In the genomic region with DNA sequence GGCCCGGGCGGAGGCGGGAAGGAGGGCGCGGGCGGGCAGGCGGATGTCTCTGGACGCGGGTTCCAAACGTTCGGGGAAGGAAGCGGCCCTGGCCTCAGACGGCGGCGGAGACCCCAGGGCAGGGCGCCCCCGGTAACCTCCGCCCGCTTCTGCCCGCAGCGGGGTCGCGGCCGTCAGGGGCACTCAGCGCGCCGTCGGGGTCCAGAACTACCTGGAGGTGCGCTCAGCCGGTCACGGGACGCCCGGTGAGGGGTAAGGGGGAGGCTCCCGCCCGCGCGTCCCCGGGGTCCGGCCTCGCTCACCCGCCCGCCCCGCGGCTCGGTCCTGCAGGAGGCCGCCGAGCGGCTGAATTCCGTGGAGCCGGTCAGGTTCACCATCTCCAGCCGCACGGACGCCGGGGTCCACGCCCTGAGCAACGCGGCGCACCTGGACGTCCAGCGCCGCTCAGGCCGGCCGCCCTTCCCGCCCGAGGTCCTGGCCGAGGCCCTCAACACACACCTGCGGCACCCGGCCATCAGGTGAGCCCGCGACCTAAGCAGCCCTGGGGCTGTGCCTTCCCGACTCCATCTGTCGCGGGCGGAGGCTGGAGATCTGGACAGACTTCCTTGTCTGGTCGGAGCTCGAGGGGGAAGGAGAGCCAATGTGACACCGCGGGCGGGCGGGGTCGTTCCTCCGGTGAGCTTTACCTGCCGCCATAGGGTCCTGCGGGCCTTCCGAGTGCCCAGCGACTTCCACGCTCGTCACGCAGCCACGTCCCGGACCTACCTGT, we compare ENCODE assay signal across 8 cellular contexts. TPM values are rescaled to one million over a fixed set of nuclear protein-coding genes. Genes with fewer than 3 reads are reported as not detected.
DNase-seq lines count a peak whose midpoint lies in the region; ATAC-seq and TF ChIP-seq lines count a peak whose summit lies in the region.

No MANE protein-coding gene starts in this region.

- peak overlapping the region; percentile 87 for H3K27ac ChIP-seq in hepatocyte
- peak overlapping the region; percentile 84 for H3K27ac ChIP-seq in skeletal muscle tissue (ENCODE audit: low read depth, low read length)

- peak overlapping the region; percentile 61 to 86 (median 85) for H3K9ac ChIP-seq in skeletal muscle tissue (ENCODE audit: low read depth in 1 of 3, low read length in 3 of 3)

- peak overlapping the region; percentile 84 for H3K4me3 Mint-ChIP-seq in activated naive CD4-positive, alpha-beta T cell treated with anti-CD3 and anti-CD28 coated beads, Interleukin-2, amount 10 ng/mL, durations not matched to agents 7 days and 5 days

- H3K9me3 ChIP-seq in hepatocyte (ENCODE audit: low read depth) (no peaks in the 10 kb centered on the region), skeletal muscle tissue (ENCODE audit: control insufficient read depth in 3 of 3, low read length in 3 of 3) (no peaks in the 10 kb centered on the region)

- H3K9me3 Mint-ChIP-seq in activated naive CD4-positive, alpha-beta T cell treated with anti-CD3 and anti-CD28 coated beads, Interleukin-2, amount 10 ng/mL, durations not matched to agents 7 days and 5 days, result no peaks in the 10 kb centered on the region

- H3K79me2 ChIP-seq in hepatocyte, result peaks cover 53% of the 10 kb centered on the region

- H3K4me3 ChIP-seq in hepatocyte, result peak overlapping the region; percentile 98
- peak overlapping the region; percentile 54 to 78 (median 77) for H3K4me3 ChIP-seq in skeletal muscle tissue (ENCODE audit: low read length in 3 of 3)

- peaks cover 39% of the 10 kb centered on the region for H3K4me1 ChIP-seq in hepatocyte (ENCODE audit: insufficient read depth)
- H3K4me1 ChIP-seq in skeletal muscle tissue (ENCODE audit: control insufficient read depth in 3 of 3, insufficient read depth in 3 of 3, low read length in 3 of 3), result peaks cover 48 to 58% (median 57%) of the 10 kb centered on the region in 3 donors

- H3K4me2 ChIP-seq in hepatocyte, result peak overlapping the region; percentile 91

- no peaks in the 10 kb centered on the region for H3K27me3 Mint-ChIP-seq in activated naive CD4-positive, alpha-beta T cell treated with anti-CD3 and anti-CD28 coated beads, Interleukin-2, amount 10 ng/mL, durations not matched to agents 7 days and 5 days

- H3K36me3 Mint-ChIP-seq in activated naive CD4-positive, alpha-beta T cell treated with anti-CD3 and anti-CD28 coated beads, Interleukin-2, amount 10 ng/mL, durations not matched to agents 7 days and 5 days, result peaks cover 11% of the 10 kb centered on the region

- peak overlapping the region; percentile 89 for H3K27ac Mint-ChIP-seq in activated naive CD4-positive, alpha-beta T cell treated with anti-CD3 and anti-CD28 coated beads, Interleukin-2, amount 10 ng/mL, durations not matched to agents 7 days and 5 days

- H3K36me3 ChIP-seq in hepatocyte (replicated peaks; ENCODE audit: insufficient read depth, low read depth) (no peaks in the 10 kb centered on the region), skeletal muscle tissue (ENCODE audit: control insufficient read depth in 3 of 3, insufficient read depth in 3 of 3, low read length in 3 of 3) (peaks cover 25 to 32% (median 28%) of the 10 kb centered on the region in 3 donors)

- TF ChIP-seq CTCF in hepatocyte (IDR thresholded peaks at IDR 0.05; ENCODE audit: poor library complexity), result no peak

- H3K4me1 Mint-ChIP-seq in activated naive CD4-positive, alpha-beta T cell treated with anti-CD3 and anti-CD28 coated beads, Interleukin-2, amount 10 ng/mL, durations not matched to agents 7 days and 5 days, result peaks cover 26% of the 10 kb centered on the region

- no peaks in the 10 kb centered on the region for H3K9me2 ChIP-seq in hepatocyte (replicated peaks; ENCODE audit: insufficient read depth)

- peak; percentile 0 for ATAC-seq in HG03342 (IDR thresholded peaks at IDR 0.05; ENCODE audit: unreplicated experiment)
- ATAC-seq in GM19328 (IDR thresholded peaks at IDR 0.05; ENCODE audit: unreplicated experiment), result no peak

- H3K27me3 ChIP-seq in hepatocyte, result no peaks in the 10 kb centered on the region
- H3K27me3 ChIP-seq in skeletal muscle tissue (ENCODE audit: control insufficient read depth in 3 of 3, insufficient read depth in 3 of 3, low read length in 3 of 3), result no peaks in the 10 kb centered on the region

- DNase-seq in NCI-H82 (lab: John Stamatoyannopoulos, UW), result peak; percentile 69
- DNase-seq in NCI-H82 treated with DMSO at 0.1 percent for 48 hours (lab: John Stamatoyannopoulos, UW; ENCODE audit: unreplicated experiment), result no peak
- DNase-seq in activated naive CD4-positive, alpha-beta T cell treated with anti-CD3 and anti-CD28 coated beads, Interleukin-2, amount 10 ng/mL, durations not matched to agents 7 days and 5 days, result peak; percentile 34
- peak; percentile 54 for DNase-seq in hepatocyte (ENCODE audit: low spot score)
- no peak for DNase-seq in middle frontal gyrus (ENCODE audit: extremely low spot score, low spot score)

- H2AFZ ChIP-seq in hepatocyte, result peak overlapping the region; percentile 9

- CTCF ChIA-PET in activated naive CD4-positive, alpha-beta T cell treated with anti-CD3 and anti-CD28 coated beads, Interleukin-2, amount 10 ng/mL, durations not matched to agents 7 days and 5 days (lab: Charles Lee), result no interaction called here

- peaks cover 19% of the 10 kb centered on the region for H4K20me1 ChIP-seq in hepatocyte (ENCODE audit: insufficient read depth, poor library complexity, severe bottlenecking)

- 1% methylated on average over 53 of the region's 91 CpGs for WGBS in hepatocyte (ENCODE audit: low lambda C conversion rate, missing lambda C conversion rate)

RNA-seq across cellular contexts. Expression of gene PUSL1, which starts 0.5 kb away (rescaled TPM):
- total RNA-seq in hepatocyte (27.7 and 36.2 TPM in 2 replicates), skeletal muscle tissue (4.7 TPM)
- 27.4 and 37.2 TPM in 2 replicates for polyA plus RNA-seq in hepatocyte

RNA-seq across cellular contexts. Expression of gene ACAP3, which starts 1.2 kb away (rescaled TPM):
- total RNA-seq in hepatocyte (50.9 and 56.0 TPM in 2 replicates), skeletal muscle tissue (23.5 TPM)
- polyA plus RNA-seq in hepatocyte, result 87.1 and 108 TPM in 2 replicates

RNA-seq across cellular contexts. Expression of gene INTS11, which starts 15.5 kb away (rescaled TPM):
- total RNA-seq in hepatocyte (72.1 and 80.6 TPM in 2 replicates), skeletal muscle tissue (27.1 TPM)
- 73.7 and 80.4 TPM in 2 replicates for polyA plus RNA-seq in hepatocyte

RNA-seq across cellular contexts. Expression of gene CPTP, which starts 15.7 kb away (rescaled TPM):
- total RNA-seq in hepatocyte, result 12.8 and 22.9 TPM in 2 replicates
- 43.2 and 45.6 TPM in 2 replicates for polyA plus RNA-seq in hepatocyte
- total RNA-seq in skeletal muscle tissue, result 8.4 TPM

RNA-seq across cellular contexts. Expression of gene TAS1R3, which starts 22.1 kb away (rescaled TPM):
- 0.17 TPM in 1 of 2 replicates, not detected in the other for total RNA-seq in hepatocyte
- 0.42 and 1.0 TPM in 2 replicates for polyA plus RNA-seq in hepatocyte
- 1.6 TPM for total RNA-seq in skeletal muscle tissue

Comparison
In these comparisons a context has a peak if more than half of its experiments do, and no peak if none do; other contexts are left out.
1. DNase-seq: peak in NCI-H82 (single experiment), activated naive CD4-positive, alpha-beta T cell treated with anti-CD3 and anti-CD28 coated beads, Interleukin-2, amount 10 ng/mL, durations not matched to agents 7 days and 5 days (single experiment) and hepatocyte (single experiment); none in NCI-H82 treated with DMSO at 0.1 percent for 48 hours (single experiment) and middle frontal gyrus (single experiment).